In the genomic region with DNA sequence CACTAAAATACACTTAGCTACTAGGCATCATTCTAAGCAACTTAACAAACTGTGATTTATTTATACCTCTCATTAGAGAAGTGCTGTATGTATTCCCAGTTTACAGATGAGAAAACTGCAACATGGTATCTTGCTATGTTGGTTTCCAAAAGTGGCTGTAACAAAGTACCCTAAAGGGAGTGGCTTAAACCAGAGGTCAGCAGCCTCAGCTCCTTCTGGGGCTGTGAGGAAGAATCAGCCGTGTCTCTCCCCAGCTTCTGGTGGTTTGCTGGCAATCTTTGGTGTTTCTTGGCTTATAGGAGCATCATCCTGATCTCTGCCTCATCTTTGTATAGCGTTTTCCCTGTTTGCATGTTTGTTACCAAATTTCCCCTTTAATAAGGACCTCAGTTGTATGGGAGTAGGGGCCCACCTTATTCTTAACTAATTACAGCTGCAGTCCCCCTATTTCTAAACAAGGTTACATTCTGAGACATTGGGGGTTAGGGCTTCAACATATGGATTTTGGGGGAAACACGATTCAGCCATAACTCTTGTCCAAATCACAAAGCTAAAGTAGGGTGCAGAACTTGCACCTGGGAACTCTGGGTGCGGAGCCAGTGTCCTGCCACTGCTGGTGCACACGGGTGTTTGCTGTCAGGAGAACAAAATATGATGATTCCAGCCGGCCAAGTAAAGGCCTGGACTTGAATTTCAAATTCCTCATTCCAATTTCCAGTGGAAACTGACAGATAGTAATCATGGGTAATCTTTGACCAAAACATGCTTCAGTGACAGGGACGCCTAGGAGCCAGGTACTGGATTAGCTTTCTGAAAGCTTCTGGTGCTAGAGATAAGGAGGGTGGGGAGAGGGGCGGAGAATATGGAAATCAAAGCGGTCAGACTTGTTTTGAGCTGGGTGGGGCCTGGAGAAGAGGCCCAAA, we compare ENCODE assay signal across 1 cellular context.
TF ChIP-seq lines count a peak whose summit lies in the region.

No MANE protein-coding gene starts in this region.

TF ChIP-seq in WTC11, 78 proteins besides CTCF, POLR2A, EP300 and RAD21 (continued from another document):
- TF ChIP-seq, protein P1, sequence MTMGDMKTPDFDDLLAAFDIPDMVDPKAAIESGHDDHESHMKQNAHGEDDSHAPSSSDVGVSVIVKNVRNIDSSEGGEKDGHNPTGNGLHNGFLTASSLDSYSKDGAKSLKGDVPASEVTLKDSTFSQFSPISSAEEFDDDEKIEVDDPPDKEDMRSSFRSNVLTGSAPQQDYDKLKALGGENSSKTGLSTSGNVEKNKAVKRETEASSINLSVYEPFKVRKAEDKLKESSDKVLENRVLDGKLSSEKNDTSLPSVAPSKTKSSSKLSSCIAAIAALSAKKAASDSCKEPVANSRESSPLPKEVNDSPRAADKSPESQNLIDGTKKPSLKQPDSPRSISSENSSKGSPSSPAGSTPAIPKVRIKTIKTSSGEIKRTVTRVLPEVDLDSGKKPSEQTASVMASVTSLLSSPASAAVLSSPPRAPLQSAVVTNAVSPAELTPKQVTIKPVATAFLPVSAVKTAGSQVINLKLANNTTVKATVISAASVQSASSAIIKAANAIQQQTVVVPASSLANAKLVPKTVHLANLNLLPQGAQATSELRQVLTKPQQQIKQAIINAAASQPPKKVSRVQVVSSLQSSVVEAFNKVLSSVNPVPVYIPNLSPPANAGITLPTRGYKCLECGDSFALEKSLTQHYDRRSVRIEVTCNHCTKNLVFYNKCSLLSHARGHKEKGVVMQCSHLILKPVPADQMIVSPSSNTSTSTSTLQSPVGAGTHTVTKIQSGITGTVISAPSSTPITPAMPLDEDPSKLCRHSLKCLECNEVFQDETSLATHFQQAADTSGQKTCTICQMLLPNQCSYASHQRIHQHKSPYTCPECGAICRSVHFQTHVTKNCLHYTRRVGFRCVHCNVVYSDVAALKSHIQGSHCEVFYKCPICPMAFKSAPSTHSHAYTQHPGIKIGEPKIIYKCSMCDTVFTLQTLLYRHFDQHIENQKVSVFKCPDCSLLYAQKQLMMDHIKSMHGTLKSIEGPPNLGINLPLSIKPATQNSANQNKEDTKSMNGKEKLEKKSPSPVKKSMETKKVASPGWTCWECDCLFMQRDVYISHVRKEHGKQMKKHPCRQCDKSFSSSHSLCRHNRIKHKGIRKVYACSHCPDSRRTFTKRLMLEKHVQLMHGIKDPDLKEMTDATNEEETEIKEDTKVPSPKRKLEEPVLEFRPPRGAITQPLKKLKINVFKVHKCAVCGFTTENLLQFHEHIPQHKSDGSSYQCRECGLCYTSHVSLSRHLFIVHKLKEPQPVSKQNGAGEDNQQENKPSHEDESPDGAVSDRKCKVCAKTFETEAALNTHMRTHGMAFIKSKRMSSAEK (CRISPR knock-in tag; IDR thresholded peaks at IDR 0.05; ENCODE audit: borderline replicate concordance), result no peak
- no peak for TF ChIP-seq EMX1 (CRISPR knock-in tag; IDR thresholded peaks at IDR 0.05)
- no peak for TF ChIP-seq FOXJ3 (CRISPR knock-in tag; IDR thresholded peaks at IDR 0.05; ENCODE audit: borderline replicate concordance)
- TF ChIP-seq, protein P2, sequence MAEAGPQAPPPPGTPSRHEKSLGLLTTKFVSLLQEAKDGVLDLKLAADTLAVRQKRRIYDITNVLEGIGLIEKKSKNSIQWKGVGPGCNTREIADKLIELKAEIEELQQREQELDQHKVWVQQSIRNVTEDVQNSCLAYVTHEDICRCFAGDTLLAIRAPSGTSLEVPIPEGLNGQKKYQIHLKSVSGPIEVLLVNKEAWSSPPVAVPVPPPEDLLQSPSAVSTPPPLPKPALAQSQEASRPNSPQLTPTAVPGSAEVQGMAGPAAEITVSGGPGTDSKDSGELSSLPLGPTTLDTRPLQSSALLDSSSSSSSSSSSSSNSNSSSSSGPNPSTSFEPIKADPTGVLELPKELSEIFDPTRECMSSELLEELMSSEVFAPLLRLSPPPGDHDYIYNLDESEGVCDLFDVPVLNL (CRISPR knock-in tag; IDR thresholded peaks at IDR 0.05; ENCODE audit: borderline replicate concordance, low read depth), result no peak
- no peak for TF ChIP-seq JAZF1 (CRISPR knock-in tag; IDR thresholded peaks at IDR 0.05)
- no peak for TF ChIP-seq RELA (CRISPR knock-in tag; IDR thresholded peaks at IDR 0.05; ENCODE audit: borderline replicate concordance)
- TF ChIP-seq, protein P3, sequence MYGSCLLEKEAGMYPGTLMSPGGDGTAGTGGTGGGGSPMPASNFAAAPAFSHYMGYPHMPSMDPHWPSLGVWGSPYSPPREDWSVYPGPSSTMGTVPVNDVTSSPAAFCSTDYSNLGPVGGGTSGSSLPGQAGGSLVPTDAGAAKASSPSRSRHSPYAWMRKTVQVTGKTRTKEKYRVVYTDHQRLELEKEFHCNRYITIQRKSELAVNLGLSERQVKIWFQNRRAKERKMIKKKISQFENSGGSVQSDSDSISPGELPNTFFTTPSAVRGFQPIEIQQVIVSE (CRISPR knock-in tag; IDR thresholded peaks at IDR 0.05; ENCODE audit: borderline replicate concordance), result no peak
- TF ChIP-seq, protein P4, sequence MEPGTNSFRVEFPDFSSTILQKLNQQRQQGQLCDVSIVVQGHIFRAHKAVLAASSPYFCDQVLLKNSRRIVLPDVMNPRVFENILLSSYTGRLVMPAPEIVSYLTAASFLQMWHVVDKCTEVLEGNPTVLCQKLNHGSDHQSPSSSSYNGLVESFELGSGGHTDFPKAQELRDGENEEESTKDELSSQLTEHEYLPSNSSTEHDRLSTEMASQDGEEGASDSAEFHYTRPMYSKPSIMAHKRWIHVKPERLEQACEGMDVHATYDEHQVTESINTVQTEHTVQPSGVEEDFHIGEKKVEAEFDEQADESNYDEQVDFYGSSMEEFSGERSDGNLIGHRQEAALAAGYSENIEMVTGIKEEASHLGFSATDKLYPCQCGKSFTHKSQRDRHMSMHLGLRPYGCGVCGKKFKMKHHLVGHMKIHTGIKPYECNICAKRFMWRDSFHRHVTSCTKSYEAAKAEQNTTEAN (CRISPR knock-in tag; IDR thresholded peaks at IDR 0.05), result no peak
- TF ChIP-seq ZNF219 (CRISPR knock-in tag; IDR thresholded peaks at IDR 0.05; ENCODE audit: borderline replicate concordance), result no peak
- TF ChIP-seq, protein P5, sequence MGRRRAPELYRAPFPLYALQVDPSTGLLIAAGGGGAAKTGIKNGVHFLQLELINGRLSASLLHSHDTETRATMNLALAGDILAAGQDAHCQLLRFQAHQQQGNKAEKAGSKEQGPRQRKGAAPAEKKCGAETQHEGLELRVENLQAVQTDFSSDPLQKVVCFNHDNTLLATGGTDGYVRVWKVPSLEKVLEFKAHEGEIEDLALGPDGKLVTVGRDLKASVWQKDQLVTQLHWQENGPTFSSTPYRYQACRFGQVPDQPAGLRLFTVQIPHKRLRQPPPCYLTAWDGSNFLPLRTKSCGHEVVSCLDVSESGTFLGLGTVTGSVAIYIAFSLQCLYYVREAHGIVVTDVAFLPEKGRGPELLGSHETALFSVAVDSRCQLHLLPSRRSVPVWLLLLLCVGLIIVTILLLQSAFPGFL (CRISPR knock-in tag; IDR thresholded peaks at IDR 0.05; ENCODE audit: borderline replicate concordance), result no peak
